In genomic region chr20:14573676-14574075, GRCh38 we compare ENCODE assay signal across 28 cellular contexts.
"Had no signal": no experiment of that assay in that cellular context is flagged by ENCODE, and none has a peak within 500 bp of the region (broad histone marks: within the 10 kb centered on the region; RNA-seq: fewer than 3 reads in every experiment).

No MANE protein-coding gene starts in this region.

- H3K4me3 ChIP-seq: neural progenitor cell, ovary, psoas muscle, right lobe of liver, sigmoid colon, smooth muscle cell, spleen, suprapubic skin, testis, tibial artery, transverse colon, upper lobe of right lung, uterus had no signal

- ATAC-seq: natural killer cell; psoas muscle; right cardiac atrium; stimulated activated memory B cell treated with anti-CD40 and anti-IgM and Interleukin-4, amounts not matched to agents 10 μg/mL and 1 μg/mL and 100 μg/mL, for 72 hours; stimulated activated naive CD8-positive, alpha-beta T cell treated with anti-CD3 and anti-CD28 coated beads, Interleukin-15, amount 100 ng/mL, for 72 hours; stimulated activated naive CD8-positive, alpha-beta T cell treated with anti-CD3 and anti-CD28 coated beads, Interleukin-15, Interleukin-2, amounts not matched to agents 100 U/mL and 50 U/mL, for 24 hours; upper lobe of right lung had no signal

- H3K4me1 ChIP-seq: psoas muscle, sigmoid colon, spleen, suprapubic skin, testis, tibial artery, transverse colon, upper lobe of right lung, uterus had no signal

- H3K4me2 ChIP-seq: neural progenitor cell, smooth muscle cell had no signal

- H2AFZ ChIP-seq: neural progenitor cell, parathyroid adenoma had no signal

- H3K27ac ChIP-seq: neural progenitor cell, ovary, parathyroid adenoma, psoas muscle, right lobe of liver, sigmoid colon, spleen, suprapubic skin, testis, tibial artery, transverse colon, upper lobe of right lung, uterus had no signal

- H3K79me2 ChIP-seq: parathyroid adenoma had no signal

- H3K27me3 ChIP-seq: neural progenitor cell, ovary, right lobe of liver, sigmoid colon, spleen, suprapubic skin, testis, tibial artery, transverse colon, upper lobe of right lung, uterus had no signal

- H3K9me3 ChIP-seq: ovary, psoas muscle, right lobe of liver, sigmoid colon, spleen, suprapubic skin, testis, tibial artery, transverse colon, upper lobe of right lung, uterus had no signal

- H3K9ac ChIP-seq: neural progenitor cell, parathyroid adenoma had no signal

- H3K36me3 ChIP-seq: neural progenitor cell, ovary, right lobe of liver, sigmoid colon, spleen, suprapubic skin, tibial artery, transverse colon, upper lobe of right lung, uterus had no signal

- DNase-seq: natural killer cell; occipital lobe; ovary; posterior cingulate gyrus; psoas muscle; right cardiac atrium; right lobe of liver; sigmoid colon; spleen; stimulated activated CD4-positive, alpha-beta T cell treated with anti-CD3 and anti-CD28 coated beads, Interleukin-12 subunit alpha, Interleukin-12 subunit beta, amount 100 ng/mL, for 4 hours; stimulated activated CD4-positive, alpha-beta T cell treated with anti-CD3 and anti-CD28 coated beads, Interleukin-1b, Interleukin-23, amount 100 ng/mL, for 48 hours; stimulated activated CD4-positive, alpha-beta T cell treated with anti-CD3 and anti-CD28 coated beads, Interleukin-4, amount 100 ng/mL, for 1 hour; stimulated activated CD4-positive, alpha-beta T cell treated with anti-CD3 and anti-CD28 coated beads, Interleukin-4, amount 100 ng/mL, for 4 hours; stimulated activated CD8-positive, alpha-beta memory T cell treated with anti-CD3 and anti-CD28 coated beads, Interleukin-4, amount 100 ng/mL, for 48 hours; stimulated activated naive CD4-positive, alpha-beta T cell; stimulated activated naive CD8-positive, alpha-beta T cell treated with anti-CD3 and anti-CD28 coated beads, Interleukin-15, amount 100 ng/mL, for 72 hours; stimulated activated naive CD8-positive, alpha-beta T cell treated with anti-CD3 and anti-CD28 coated beads, Interleukin-15, Interleukin-2, amounts not matched to agents 100 U/mL and 50 U/mL, for 24 hours; substantia nigra; testis; tibial artery; transverse colon; upper lobe of right lung; uterus had no signal
